Comparison of ENCODE assay signal across 30 cellular contexts in the genomic region with DNA sequence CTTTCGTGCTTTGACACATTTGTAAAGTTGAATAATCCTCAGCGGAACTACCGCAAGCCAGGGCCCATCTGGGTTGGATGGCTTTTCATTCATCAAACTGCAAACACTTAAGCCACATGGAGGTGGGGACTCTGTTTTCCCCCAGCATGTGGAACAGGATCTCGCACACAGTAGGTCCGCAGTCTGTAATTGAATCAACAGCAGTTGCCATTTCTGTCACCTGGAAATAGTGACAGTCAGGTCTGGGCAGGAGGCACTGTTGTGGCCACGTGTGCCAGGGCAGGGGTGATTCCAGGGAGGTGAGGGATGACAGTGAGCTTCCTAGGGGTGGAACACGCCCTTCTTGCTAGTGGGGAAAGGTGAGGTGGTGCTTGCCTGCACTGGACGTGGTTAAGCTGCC. TPM values are rescaled to one million over a fixed set of nuclear protein-coding genes. Genes with fewer than 3 reads are reported as not detected.
"Had no signal": no experiment of that assay in that cellular context is flagged by ENCODE, and none has a peak within 500 bp of the region (broad histone marks: within the 10 kb centered on the region; RNA-seq: fewer than 3 reads in every experiment).

No MANE protein-coding gene starts in this region.

- H3K4me3 Mint-ChIP-seq: activated CD4-positive, alpha-beta T cell treated with anti-CD3 and anti-CD28 coated beads, Interleukin-2, amount 10 ng/mL, durations not matched to agents 7 days and 5 days; activated naive CD4-positive, alpha-beta T cell treated with anti-CD3 and anti-CD28 coated beads for 36 hours; activated T-cell treated with anti-CD3 and anti-CD28 coated beads, Interleukin-2, amount 50 U/mL, for 4 hours; activated T-helper 1 cell treated with anti-CD3 and anti-CD28 coated beads, Interleukin-12 subunit alpha, Interleukin-12 subunit beta, Interleukin-2, Interleukin-4 antibody, amounts not matched to agents 30 ng/mL and 10 ng/mL and 1 ng/mL, durations not matched to agents 14 hours and 24 hours and 36 hours; T-helper 2 cell treated with Interferon-gamma antibody and Interleukin-4, amounts not matched to agents 5 μg/mL and 100 μg/mL, for 36 hours had no signal

- H3K4me3 ChIP-seq: adrenal gland, body of pancreas, breast epithelium, SJCRH30, SK-N-MC had no signal

- DNase-seq: activated CD4-positive, alpha-beta T cell treated with anti-CD3 and anti-CD28 coated beads, Interleukin-2, amount 10 ng/mL, durations not matched to agents 7 days and 5 days; activated CD4-positive, alpha-beta T cell treated with anti-CD3 and anti-CD28 coated beads, Interleukin-2, amount 50 U/mL, for 48 hours; activated gamma-delta T cell treated with Interleukin-2 at 50 U/mL for 16 hours; activated naive CD4-positive, alpha-beta T cell treated with anti-CD3 and anti-CD28 coated beads for 36 hours; activated T-cell treated with anti-CD3 and anti-CD28 coated beads, Interleukin-2, amount 50 U/mL, for 4 hours; body of pancreas; caudate nucleus; cerebellar nuclear complex; NCI-H1092 treated with DMSO at 0.1 percent for 48 hours; NCI-H1417 treated with DMSO at 0.1 percent for 48 hours; NCI-H187 treated with DMSO at 0.1 percent for 48 hours; NCI-H2081; NCI-H2171 treated with DMSO at 0.1 percent for 48 hours; NCI-H226; NCI-H446 treated with DMSO at 0.1 percent for 48 hours; NCI-H524; SHP77; SJCRH30 had no signal

- H3K36me3 Mint-ChIP-seq: activated naive CD4-positive, alpha-beta T cell treated with anti-CD3 and anti-CD28 coated beads, Interleukin-2, amount 50 U/mL, for 72 hours had no signal

- H3K27me3 ChIP-seq: adrenal gland, body of pancreas, breast epithelium, SJCRH30 had no signal

- H3K27ac ChIP-seq: adrenal gland, body of pancreas, breast epithelium, SJCRH30, SK-N-MC had no signal

- H3K9me3 Mint-ChIP-seq: activated CD4-positive, alpha-beta T cell treated with anti-CD3 and anti-CD28 coated beads, Interleukin-2, amount 10 ng/mL, durations not matched to agents 7 days and 5 days; activated naive CD4-positive, alpha-beta T cell treated with anti-CD3 and anti-CD28 coated beads for 36 hours; activated naive CD4-positive, alpha-beta T cell treated with anti-CD3 and anti-CD28 coated beads, Interleukin-2, amount 50 U/mL, for 72 hours; activated T-cell treated with anti-CD3 and anti-CD28 coated beads, Interleukin-2, amount 50 U/mL, for 4 hours; activated T-helper 1 cell treated with anti-CD3 and anti-CD28 coated beads, Interleukin-12 subunit alpha, Interleukin-12 subunit beta, Interleukin-2, Interleukin-4 antibody, amounts not matched to agents 30 ng/mL and 10 ng/mL and 1 ng/mL, durations not matched to agents 14 hours and 24 hours and 36 hours; T-helper 2 cell treated with Interferon-gamma antibody and Interleukin-4, amounts not matched to agents 5 μg/mL and 100 μg/mL, for 36 hours had no signal

- H3K4me1 ChIP-seq: adrenal gland, body of pancreas, breast epithelium, SJCRH30 had no signal

- H3K27ac Mint-ChIP-seq: activated CD4-positive, alpha-beta T cell treated with anti-CD3 and anti-CD28 coated beads, Interleukin-2, amount 10 ng/mL, durations not matched to agents 7 days and 5 days; activated naive CD4-positive, alpha-beta T cell treated with anti-CD3 and anti-CD28 coated beads for 36 hours; activated naive CD4-positive, alpha-beta T cell treated with anti-CD3 and anti-CD28 coated beads, Interleukin-2, amount 50 U/mL, for 72 hours; activated T-helper 1 cell treated with anti-CD3 and anti-CD28 coated beads, Interleukin-12 subunit alpha, Interleukin-12 subunit beta, Interleukin-2, Interleukin-4 antibody, amounts not matched to agents 30 ng/mL and 10 ng/mL and 1 ng/mL, durations not matched to agents 14 hours and 24 hours and 36 hours; T-helper 2 cell treated with Interferon-gamma antibody and Interleukin-4, amounts not matched to agents 5 μg/mL and 100 μg/mL, for 36 hours had no signal

- H3K4me1 Mint-ChIP-seq: activated CD4-positive, alpha-beta T cell treated with anti-CD3 and anti-CD28 coated beads, Interleukin-2, amount 10 ng/mL, durations not matched to agents 7 days and 5 days had no signal

- H3K27me3 Mint-ChIP-seq: activated CD4-positive, alpha-beta T cell treated with anti-CD3 and anti-CD28 coated beads, Interleukin-2, amount 10 ng/mL, durations not matched to agents 7 days and 5 days had no signal

- FAIRE-seq: astrocyte, TTC549 had no signal

- H3K36me3 ChIP-seq: adrenal gland, breast epithelium, SJCRH30 had no signal

- H3K9me3 ChIP-seq: adrenal gland, body of pancreas, breast epithelium, SJCRH30 had no signal

- ATAC-seq: activated naive CD4-positive, alpha-beta T cell treated with anti-CD3 and anti-CD28 coated beads, Interleukin-2, amount 50 U/mL, for 72 hours; activated T-cell treated with anti-CD3 and anti-CD28 coated beads, Interleukin-2, amount 50 U/mL, for 4 hours; body of pancreas; Panc1 had no signal

RNA-seq across cellular contexts. Expression of gene ANO1, which starts 50.7 kb away (rescaled TPM):
- total RNA-seq: activated CD4-positive, alpha-beta T cell treated with anti-CD3 and anti-CD28 coated beads, Interleukin-2, amount 10 ng/mL, durations not matched to agents 7 days and 5 days; activated CD8-positive, alpha-beta memory T cell treated with anti-CD3 and anti-CD28 coated beads for 36 hours; activated naive CD4-positive, alpha-beta T cell treated with anti-CD3 and anti-CD28 coated beads for 36 hours; activated T-helper 1 cell treated with anti-CD3 and anti-CD28 coated beads, Interleukin-12 subunit alpha, Interleukin-12 subunit beta, Interleukin-2, Interleukin-4 antibody, amounts not matched to agents 30 ng/mL and 10 ng/mL and 1 ng/mL, durations not matched to agents 14 hours and 24 hours and 36 hours; M059J; T-helper 1 cell treated with Interleukin-12 subunit alpha and Interleukin-12 subunit beta and Interleukin-4 antibody, amounts not matched to agents 30 ng/mL and 1 ng/mL, for 36 hours had no signal
